Comparison of ENCODE assay signal across 16 cellular contexts in the genomic region with DNA sequence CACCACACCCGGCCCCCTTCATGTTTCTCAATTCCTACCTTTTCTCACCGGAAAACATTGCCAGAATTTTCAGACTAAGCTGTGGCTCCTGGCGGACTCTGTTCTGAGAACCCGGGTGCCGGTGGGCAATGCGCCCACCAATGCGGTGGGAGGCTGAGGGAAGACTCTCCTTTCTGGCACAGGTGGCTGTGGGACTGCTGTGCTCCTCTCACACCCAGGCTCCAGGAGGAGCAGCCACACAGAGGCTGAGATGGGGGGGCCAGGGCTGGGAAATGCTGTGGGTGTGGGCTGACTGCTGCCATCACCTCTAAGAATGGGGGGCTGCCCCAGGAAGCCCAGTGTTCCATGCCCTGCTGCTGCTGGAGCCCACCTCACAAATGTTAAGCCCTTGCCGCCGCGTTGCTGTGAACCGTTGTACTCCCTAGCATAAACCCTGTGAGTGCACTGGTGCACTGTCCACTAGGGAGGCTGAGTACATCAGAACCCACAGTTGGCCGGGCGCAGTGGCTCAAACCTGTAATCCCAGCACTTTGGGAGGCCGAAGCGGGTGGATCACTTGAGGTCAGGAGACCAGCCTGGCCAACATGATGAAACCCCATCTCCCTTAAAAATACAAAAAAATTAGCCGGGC.
"Had no signal": no experiment of that assay in that cellular context is flagged by ENCODE, and none has a peak within 500 bp of the region (broad histone marks: within the 10 kb centered on the region; RNA-seq: fewer than 3 reads in every experiment).

No MANE protein-coding gene starts in this region.

- H3K4me3 Mint-ChIP-seq: activated naive CD8-positive, alpha-beta T cell; mesothelial cell of epicardium; type B pancreatic cell had no signal

- H3K36me3 ChIP-seq: brain microvascular endothelial cell, heart left ventricle, right lobe of liver, WERI-Rb-1 had no signal

- H3K27ac Mint-ChIP-seq: mesothelial cell of epicardium, progenitor cell of endocrine pancreas, type B pancreatic cell had no signal

- H3K9me3 ChIP-seq: heart left ventricle, right lobe of liver had no signal

- DNase-seq: activated CD4-positive, alpha-beta T cell treated with anti-CD3 and anti-CD28 coated beads for 4 hours; activated effector memory CD4-positive, alpha-beta T cell treated with Interleukin-2 at 50 U/mL for 16 hours; amygdala; brain microvascular endothelial cell; foreskin melanocyte; heart left ventricle; nucleus accumbens; right lobe of liver; stimulated activated CD4-positive, alpha-beta T cell treated with anti-CD3 and anti-CD28 coated beads, Interleukin-2, amount 100 ng/mL, for 24 hours; stimulated activated naive CD4-positive, alpha-beta T cell; T1000; WERI-Rb-1 had no signal

- ATAC-seq: heart left ventricle, right lobe of liver had no signal

- H3K27ac ChIP-seq: brain microvascular endothelial cell, heart left ventricle, right lobe of liver, WERI-Rb-1 had no signal

- H3K27me3 Mint-ChIP-seq: activated naive CD8-positive, alpha-beta T cell had no signal

- H3K36me3 Mint-ChIP-seq: activated naive CD8-positive, alpha-beta T cell; mesothelial cell of epicardium; type B pancreatic cell had no signal

- H3K9me3 Mint-ChIP-seq: mesothelial cell of epicardium, type B pancreatic cell had no signal
